ENCODE assay signal across 13 cellular contexts in the genomic region with DNA sequence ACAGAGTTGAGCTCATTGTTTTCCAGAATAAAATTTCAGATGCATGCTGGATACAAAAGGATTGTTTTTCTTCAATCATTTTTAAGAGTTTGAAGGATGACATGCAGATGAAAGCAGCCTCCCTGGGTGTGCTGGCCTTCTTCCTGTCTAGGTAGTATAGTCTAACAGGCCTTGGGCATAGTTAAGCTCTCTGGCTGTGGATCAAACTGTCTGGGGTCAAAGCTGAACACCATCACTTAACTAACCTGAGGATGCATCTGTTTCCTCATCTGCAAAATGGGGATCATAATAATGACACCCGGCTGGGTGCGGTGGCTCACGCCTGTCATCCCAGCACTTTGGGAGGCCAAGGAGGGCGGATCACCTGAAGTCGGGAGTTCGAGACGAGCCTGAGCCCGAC. TPM values are rescaled to one million over a fixed set of nuclear protein-coding genes. Genes with fewer than 3 reads are reported as not detected.
DNase-seq lines count a peak whose midpoint lies in the region; FAIRE-seq and TF ChIP-seq lines count a peak whose summit lies in the region.
"Had no signal": no experiment of that assay in that cellular context is flagged by ENCODE, and none has a peak within 500 bp of the region (broad histone marks: within the 10 kb centered on the region; RNA-seq: fewer than 3 reads in every experiment).

No MANE protein-coding gene starts in this region.

- H3K27ac ChIP-seq in BLaER1 treated with 17β-estradiol and CSF1 and Interleukin-3, amounts not matched to agents 10 nM and 100 nM, result no peak overlapping the region
- H3K27ac ChIP-seq in angular gyrus (ENCODE audit: low read depth, low read length), result peak overlapping the region; percentile 97
- H3K27ac ChIP-seq in mucosa of rectum (ENCODE audit: low read depth in 2 of 2, low read length in 2 of 2), result peak overlapping the region; percentile 59 to 73
- no peak overlapping the region for H3K27ac ChIP-seq in CD8-positive, alpha-beta memory T cell (ENCODE audit: low read depth, low read length)

- TF ChIP-seq CTCF in D721Med (IDR thresholded peaks at IDR 0.05; ENCODE audit: insufficient read depth, missing control alignments), result no peak

- H3K9me3 Mint-ChIP-seq in CD8-positive, alpha-beta memory T cell, result no peaks in the 10 kb centered on the region
- H3K9me3 Mint-ChIP-seq: type B pancreatic cell had no signal

- peaks cover 7 to 15% (median 11%) of the 10 kb centered on the region in 3 donors for H3K4me1 Mint-ChIP-seq in CD8-positive, alpha-beta memory T cell

- H3K36me3 ChIP-seq in BLaER1 treated with 17β-estradiol and CSF1 and Interleukin-3, amounts not matched to agents 10 nM and 100 nM, result no peaks in the 10 kb centered on the region
- H3K36me3 ChIP-seq in mucosa of rectum (ENCODE audit: control insufficient read depth in 2 of 2, insufficient read depth in 2 of 2, low read length in 2 of 2), result no peaks in the 10 kb centered on the region
- H3K36me3 ChIP-seq in CD8-positive, alpha-beta memory T cell (ENCODE audit: insufficient read depth, low read length), result no peaks in the 10 kb centered on the region

- H3K4me3 ChIP-seq in BLaER1 treated with 17β-estradiol and CSF1 and Interleukin-3, amounts not matched to agents 10 nM and 100 nM, result no peak overlapping the region
- no peak overlapping the region for H3K4me3 ChIP-seq in mucosa of rectum (ENCODE audit: low read length in 2 of 2)
- H3K4me3 ChIP-seq in CD8-positive, alpha-beta memory T cell (ENCODE audit: low read length), result no peak overlapping the region

- POLR2A ChIA-PET in CD8-positive, alpha-beta memory T cell (lab: Charles Lee), result no interaction called here

- DNase-seq in CD8-positive, alpha-beta memory T cell, result no peak
- DNase-seq in activated CD8-positive, alpha-beta memory T cell treated with anti-CD3 and anti-CD28 coated beads, Interleukin-2, amount 50 U/mL, for 4 hours, result no peak
- DNase-seq in D721Med (ENCODE audit: insufficient read length, low spot score), result no peak
- DNase-seq: amniotic stem cell, T-helper 17 cell had no signal

- FAIRE-seq in D721Med (lab: Jason Lieb, UNC), result no peak
- FAIRE-seq: G401.6 had no signal

- peaks cover 0 to 1% of the 10 kb centered on the region in 2 donors for H3K27me3 Mint-ChIP-seq in CD8-positive, alpha-beta memory T cell
- H3K27me3 Mint-ChIP-seq: T-helper 17 cell, type B pancreatic cell had no signal

- peak overlapping the region in 1 of 8 donors; percentile 13 for H3K27ac Mint-ChIP-seq in CD8-positive, alpha-beta memory T cell

- H3K36me3 Mint-ChIP-seq in CD8-positive, alpha-beta memory T cell, result no peaks in the 10 kb centered on the region
- H3K36me3 Mint-ChIP-seq: type B pancreatic cell had no signal

- peak overlapping the region in 7 of 11 experiments; percentile 1 to 54 (median 27); a peak in 9 of 22 replicates for H3K4me2 ChIP-seq in BLaER1 treated with 17β-estradiol and CSF1 and Interleukin-3, amounts not matched to agents 10 nM and 100 nM

- H3K9me3 ChIP-seq in BLaER1 treated with 17β-estradiol and CSF1 and Interleukin-3, amounts not matched to agents 10 nM and 100 nM (replicated peaks in 1 of 11), result no peaks in the 10 kb centered on the region
- H3K9me3 ChIP-seq in mucosa of rectum (ENCODE audit: control insufficient read depth in 2 of 2, low read length in 2 of 2), result no peaks in the 10 kb centered on the region
- H3K9me3 ChIP-seq in CD8-positive, alpha-beta memory T cell (ENCODE audit: low read length), result no peaks in the 10 kb centered on the region

- no peaks in the 10 kb centered on the region for H3K27me3 ChIP-seq in BLaER1 treated with 17β-estradiol and CSF1 and Interleukin-3, amounts not matched to agents 10 nM and 100 nM
- H3K27me3 ChIP-seq in mucosa of rectum (ENCODE audit: control insufficient read depth in 2 of 2, insufficient read depth in 2 of 2, low read length in 2 of 2), result no peaks in the 10 kb centered on the region
- H3K27me3 ChIP-seq in CD8-positive, alpha-beta memory T cell (ENCODE audit: insufficient read depth, low read length, poor library complexity, severe bottlenecking), result no peaks in the 10 kb centered on the region

- H3K9ac ChIP-seq in BLaER1 treated with 17β-estradiol and CSF1 and Interleukin-3, amounts not matched to agents 10 nM and 100 nM, result no peak overlapping the region
- peak overlapping the region in 1 of 2 donors; percentile 7 for H3K9ac ChIP-seq in mucosa of rectum (ENCODE audit: low read depth in 1 of 2, low read length in 2 of 2)

- peaks cover 9 to 42% (median 24%) of the 10 kb centered on the region in 10 experiments for H3K4me1 ChIP-seq in BLaER1 treated with 17β-estradiol and CSF1 and Interleukin-3, amounts not matched to agents 10 nM and 100 nM
- H3K4me1 ChIP-seq in mucosa of rectum (ENCODE audit: control insufficient read depth in 2 of 2, insufficient read depth in 2 of 2, low read length in 2 of 2), result peaks cover 24 to 46% of the 10 kb centered on the region in 2 donors
- peaks cover 21% of the 10 kb centered on the region for H3K4me1 ChIP-seq in CD8-positive, alpha-beta memory T cell (ENCODE audit: insufficient read depth, low read length)

- no peaks in the 10 kb centered on the region for H4K20me1 ChIP-seq in BLaER1 treated with 17β-estradiol and CSF1 and Interleukin-3, amounts not matched to agents 10 nM and 100 nM

- no peak overlapping the region for H3K4me3 Mint-ChIP-seq in CD8-positive, alpha-beta memory T cell
- H3K4me3 Mint-ChIP-seq: T-helper 17 cell, type B pancreatic cell had no signal

- CTCF ChIA-PET in CD8-positive, alpha-beta memory T cell (lab: Charles Lee), result interaction anchor here (0.9 kb wide), 1 partner anchor 120 kb away, joined by 3 read pairs; no protein-coding TSS in a partner anchor

RNA-seq across cellular contexts. Expression of gene TIE1, which starts 6.0 kb away (rescaled TPM):
- under 1 TPM; 0.31 to 0.33 TPM for total RNA-seq in CD8-positive, alpha-beta memory T cell
- polyA plus RNA-seq in CD8-positive, alpha-beta memory T cell, result not detected
- total RNA-seq: T-helper 17 cell had no signal

RNA-seq across cellular contexts. Expression of gene C1orf210, which starts 9.4 kb away (rescaled TPM):
- not detected for total RNA-seq in CD8-positive, alpha-beta memory T cell
- polyA plus RNA-seq in CD8-positive, alpha-beta memory T cell, result not detected
- total RNA-seq: activated CD8-positive, alpha-beta memory T cell treated with anti-CD3 and anti-CD28 coated beads for 36 hours; OCI-LY7; T-helper 17 cell had no signal

RNA-seq across cellular contexts. Expression of gene TMEM125, which starts 25.0 kb away (rescaled TPM):
- total RNA-seq in CD8-positive, alpha-beta memory T cell, result not detected
- polyA plus RNA-seq in CD8-positive, alpha-beta memory T cell, result not detected
- total RNA-seq: activated CD8-positive, alpha-beta memory T cell treated with anti-CD3 and anti-CD28 coated beads for 36 hours; T-helper 17 cell had no signal

RNA-seq across cellular contexts. Expression of gene MPL, which starts 42.9 kb away (rescaled TPM):
- not detected for total RNA-seq in CD8-positive, alpha-beta memory T cell
- polyA plus RNA-seq in CD8-positive, alpha-beta memory T cell, result not detected
- total RNA-seq: activated CD8-positive, alpha-beta memory T cell treated with anti-CD3 and anti-CD28 coated beads for 36 hours; OCI-LY7; renal cortical epithelial cell had no signal

Comparison
In these comparisons a context has a peak if more than half of its experiments do, and no peak if none do; other contexts are left out.
1. H3K27ac ChIP-seq: peak in angular gyrus (single experiment) and mucosa of rectum (2 of 2); none in BLaER1 treated with 17β-estradiol and CSF1 and Interleukin-3, amounts not matched to agents 10 nM and 100 nM (0 of 11) and CD8-positive, alpha-beta memory T cell (single experiment).